Comparison of ENCODE assay signal across 17 cellular contexts in genomic region chr17:73467651-73468050, GRCh38.
DNase-seq lines count a peak whose midpoint lies in the region; ATAC-seq and TF ChIP-seq lines count a peak whose summit lies in the region.
"Had no signal": no experiment of that assay in that cellular context is flagged by ENCODE, and none has a peak within 500 bp of the region (broad histone marks: within the 10 kb centered on the region; RNA-seq: fewer than 3 reads in every experiment).

No MANE protein-coding gene starts in this region.

- POLR2A ChIA-PET in Panc1 (lab: Charles Lee) = no interaction called here

- H2BK120ac ChIP-seq in trophoblast cell (ENCODE audit: insufficient read depth, low read length, poor library complexity) = no peak overlapping the region

- H3K9me3 ChIP-seq in Panc1 (ENCODE audit: control insufficient read depth, insufficient read depth, low read depth, low read length) (no peaks in the 10 kb centered on the region), trophoblast cell (ENCODE audit: insufficient read depth, low read depth, low read length) (peaks cover 7% of the 10 kb centered on the region)

- no peak overlapping the region for H2AFZ ChIP-seq in trophoblast cell (ENCODE audit: insufficient read depth, low read length, poor library complexity)
- H2AFZ ChIP-seq: GM23338 had no signal

- peaks cover 0 to 2% (median 0%) of the 10 kb centered on the region in 3 donors for H3K4me1 Mint-ChIP-seq in IgD-negative memory B cell
- H3K4me1 Mint-ChIP-seq in chondrocyte (ENCODE audit: low read depth) = no peaks in the 10 kb centered on the region

- H3K23ac ChIP-seq in trophoblast cell (ENCODE audit: low read length) = no peak overlapping the region

- CTCF ChIA-PET in Panc1 (lab: Charles Lee) = interaction anchor here (0.5 to 0.6 kb wide), 2 partner anchors 59 to 111 kb away, joined by 4 read pairs; no protein-coding TSS in a partner anchor

- no peaks in the 10 kb centered on the region for H3K4me1 ChIP-seq in Panc1 (ENCODE audit: control insufficient read depth, insufficient read depth, low read length)
- no peaks in the 10 kb centered on the region for H3K4me1 ChIP-seq in trophoblast cell (ENCODE audit: control insufficient read depth in 1 of 2, insufficient read depth in 2 of 2, low read length in 2 of 2)

- H3K27ac ChIP-seq in Panc1 (ENCODE audit: low read length) (no peak overlapping the region), trophoblast cell (ENCODE audit: low read depth, low read length) (no peak overlapping the region)
- H3K27ac ChIP-seq: 22Rv1 had no signal

- intact Hi-C loops in Panc1 (cut with micrococcal nuclease; ENCODE audit: unreplicated experiment) = no loop called here
- intact Hi-C loops in sciatic nerve (cut with DNase I) = no loop called here

- peak overlapping the region in 2 of 3 donors; percentile 32 to 43 for H3K27ac Mint-ChIP-seq in IgD-negative memory B cell
- no peak overlapping the region for H3K27ac Mint-ChIP-seq in chondrocyte (ENCODE audit: unreplicated experiment)
- H3K27ac Mint-ChIP-seq: CD4-positive, alpha-beta T cell; GM23338; H9 had no signal

- H4K91ac ChIP-seq in trophoblast cell (ENCODE audit: low read depth, low read length) = no peak overlapping the region

- H3K79me1 ChIP-seq in trophoblast cell (ENCODE audit: low read length) = no peaks in the 10 kb centered on the region

- in situ Hi-C loops in Panc1 (cut with HindIII; ENCODE audit: low pct_unique_long_range_greater_than_20kb, low sequenced_read_pairs) = no loop called here

- no peak overlapping the region for H2BK12ac ChIP-seq in trophoblast cell (ENCODE audit: low read length)

- H3K4me3 ChIP-seq in Panc1 (ENCODE audit: low read depth in 2 of 2, low read length in 2 of 2) (no peak overlapping the region), trophoblast cell (ENCODE audit: low read depth, low read length) (no peak overlapping the region)
- H3K4me3 ChIP-seq: GM23338 had no signal

- H2AK5ac ChIP-seq in trophoblast cell (ENCODE audit: low read length) = no peak overlapping the region

- H3K14ac ChIP-seq in trophoblast cell (ENCODE audit: low read length) = no peak overlapping the region

- H3K79me2 ChIP-seq in trophoblast cell (ENCODE audit: control insufficient read depth, insufficient read depth, low read length, poor library complexity) = no peaks in the 10 kb centered on the region

- H3K4me3 Mint-ChIP-seq in IgD-negative memory B cell (no peak overlapping the region), chondrocyte (ENCODE audit: unreplicated experiment) (no peak overlapping the region)
- H3K4me3 Mint-ChIP-seq: CD4-positive, alpha-beta T cell; GM23338; H9 had no signal

- H3K27me3 ChIP-seq in Panc1 (ENCODE audit: control insufficient read depth, insufficient read depth, low read length) (no peaks in the 10 kb centered on the region), trophoblast cell (ENCODE audit: insufficient read depth, low read length) (no peaks in the 10 kb centered on the region)

- no peak overlapping the region for H4K12ac ChIP-seq in trophoblast cell (ENCODE audit: low read depth, low read length)

- no peak overlapping the region for H4K8ac ChIP-seq in trophoblast cell (ENCODE audit: low read depth, low read length)

- no peak overlapping the region for H3K4ac ChIP-seq in trophoblast cell (ENCODE audit: low read depth, low read length)

- no CpG with 5 or more reads among the region's 6 CpGs for WGBS in trophoblast cell (ENCODE audit: extremely low coverage, insufficient coverage, insufficient read length)

- TF ChIP-seq CTCF in Panc1 (IDR thresholded peaks at IDR 0.05) (no peak), chondrocyte (IDR thresholded peaks at IDR 0.05) (no peak)

- H3K9me3 Mint-ChIP-seq in IgD-negative memory B cell = peaks cover 0 to 5% (median 0%) of the 10 kb centered on the region in 3 donors
- H3K9me3 Mint-ChIP-seq in chondrocyte (ENCODE audit: low read depth) = no peaks in the 10 kb centered on the region
- H3K9me3 Mint-ChIP-seq: CD4-positive, alpha-beta T cell had no signal

- H3K36me3 ChIP-seq in Panc1 (ENCODE audit: control insufficient read depth, insufficient read depth, low read length) = no peaks in the 10 kb centered on the region
- H3K36me3 ChIP-seq in trophoblast cell (ENCODE audit: control insufficient read depth in 1 of 2, insufficient read depth in 2 of 2, low read length in 2 of 2) = no peaks in the 10 kb centered on the region

- BruUV-seq in Panc1 (replicated peaks; lab: Mats Ljungman, UMichigan) = no TSS peak

- ATAC-seq in Panc1 (peak; percentile 19; the same call in 1 of the 2 replicates), sciatic nerve (no peak)
- ATAC-seq: GM23338 had no signal

- H3K18ac ChIP-seq in trophoblast cell (ENCODE audit: low read length) = no peak overlapping the region

- peak; percentile 15 for DNase-seq in DMS 273 (lab: John Stamatoyannopoulos, UW; ENCODE audit: unreplicated experiment)
- DNase-seq in DMS 273 treated with DMSO at 0.1 percent for 48 hours (lab: John Stamatoyannopoulos, UW) = no peak
- DNase-seq in Panc1 (ENCODE audit: low read depth, low spot score) = no peak
- DNase-seq in sciatic nerve (ENCODE audit: low spot score) = no peak
- DNase-seq in chondrocyte (ENCODE audit: low spot score) = no peak
- no peak for DNase-seq in trophoblast cell
- DNase-seq: AML-193; C1 segment of cervical spinal cord; Calu3; CD4-positive, alpha-beta T cell; DMS153; DMS79 treated with DMSO at 0.1 percent for 48 hours; EL; H9 had no signal

- no peak overlapping the region for H3K4me2 ChIP-seq in trophoblast cell (ENCODE audit: low read length)
- H3K4me2 ChIP-seq: GM23338 had no signal

- H3K9ac ChIP-seq in trophoblast cell (ENCODE audit: low read length) = no peak overlapping the region

- H3K27me3 Mint-ChIP-seq in IgD-negative memory B cell (no peaks in the 10 kb centered on the region), chondrocyte (ENCODE audit: low read depth) (no peaks in the 10 kb centered on the region)
- H3K27me3 Mint-ChIP-seq: CD4-positive, alpha-beta T cell had no signal

- H3K36me3 Mint-ChIP-seq in IgD-negative memory B cell = peaks cover 7% of the 10 kb centered on the region
- peaks cover under 1% of the 10 kb centered on the region for H3K36me3 Mint-ChIP-seq in chondrocyte (ENCODE audit: low read depth)

- H2BK5ac ChIP-seq in trophoblast cell (ENCODE audit: low read depth, low read length, poor library complexity) = no peak overlapping the region
